In the genomic region with DNA sequence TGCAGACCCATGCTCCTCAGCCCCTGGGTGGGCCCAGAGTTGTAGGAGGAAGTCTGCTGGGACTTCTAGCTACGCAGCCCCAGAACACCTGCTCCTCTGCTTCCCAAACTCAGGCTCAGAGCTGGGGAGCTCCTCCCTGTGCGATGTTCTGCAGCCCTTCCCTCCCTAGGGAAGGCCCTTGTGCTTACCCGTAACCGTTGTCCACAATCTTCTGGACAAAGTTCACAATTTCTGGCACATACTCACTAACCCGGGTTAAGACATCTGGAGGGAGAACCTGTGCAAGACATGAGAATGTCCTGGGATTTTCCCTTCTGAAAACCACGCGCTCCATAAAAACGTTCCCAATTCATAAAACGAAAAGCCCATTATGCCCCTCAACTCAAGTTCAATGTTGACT, we compare ENCODE assay signal across 14 cellular contexts. TPM values are rescaled to one million over a fixed set of nuclear protein-coding genes. Genes with fewer than 3 reads are reported as not detected.
DNase-seq lines count a peak whose midpoint lies in the region; ATAC-seq and TF ChIP-seq lines count a peak whose summit lies in the region.
"Had no signal": no experiment of that assay in that cellular context is flagged by ENCODE, and none has a peak within 500 bp of the region (broad histone marks: within the 10 kb centered on the region; RNA-seq: fewer than 3 reads in every experiment).

No MANE protein-coding gene starts in this region.

- TF ChIP-seq CTCF in MCF 10A (IDR thresholded peaks at IDR 0.05; ENCODE audit: unreplicated experiment) = no peak
- no peak for TF ChIP-seq CTCF in mammary epithelial cell (conservative IDR thresholded peaks at IDR 0.05 in 1 of 2, IDR thresholded peaks at IDR 0.05 in 1 of 2; ENCODE audit: extremely low read depth in 1 of 2, insufficient read depth in 1 of 2, low read depth in 1 of 2, low read length in 2 of 2)
- TF ChIP-seq CTCF in mucosa of descending colon (IDR thresholded peaks at IDR 0.05) = no peak
- TF ChIP-seq CTCF in transverse colon (IDR thresholded peaks at IDR 0.05) = no peak
- no peak for TF ChIP-seq CTCF in A673 (conservative IDR thresholded peaks at IDR 0.05; ENCODE audit: low read depth, low read length)

- no peak for TF ChIP-seq POLR2A in transverse colon (IDR thresholded peaks at IDR 0.05)

- H3K9ac ChIP-seq in mammary epithelial cell (ENCODE audit: insufficient read depth, low read length) = no peak overlapping the region
- H3K9ac ChIP-seq: BLaER1 had no signal

- POLR2A ChIA-PET in MCF 10A (lab: Yijun Ruan, JAX) (no interaction called here), A673 (lab: Charles Lee; ENCODE audit: low non-redundant PET) (no interaction called here)

- H3K27ac ChIP-seq in mammary epithelial cell (ENCODE audit: insufficient read depth, low read depth, low read length) (no peak overlapping the region), transverse colon (peak overlapping the region in 2 of 4 donors; percentile 4 to 24), A673 (ENCODE audit: low read depth, low read length, poor library complexity, severe bottlenecking) (no peak overlapping the region)
- H3K27ac ChIP-seq: 22Rv1 had no signal

- H3K4me2 ChIP-seq in mammary epithelial cell (ENCODE audit: insufficient read depth, low read depth, low read length) = no peak overlapping the region
- H3K4me2 ChIP-seq: BLaER1 had no signal

- H3K4me1 ChIP-seq in mammary epithelial cell (ENCODE audit: insufficient read depth, low read length) = no peaks in the 10 kb centered on the region
- H3K4me1 ChIP-seq in mucosa of descending colon (ENCODE audit: low read depth) = peaks cover 8% of the 10 kb centered on the region
- peaks cover 0 to 21% (median 0%) of the 10 kb centered on the region in 4 donors for H3K4me1 ChIP-seq in transverse colon
- no peaks in the 10 kb centered on the region for H3K4me1 ChIP-seq in A673 (ENCODE audit: insufficient read depth, low read length, poor library complexity, severe bottlenecking)
- H3K4me1 ChIP-seq: Caco-2, HAP-1 had no signal

- dilution Hi-C loops in mammary epithelial cell (cut with HindIII; ENCODE audit: low sequenced_read_pairs) = no loop called here

- peak overlapping the region; percentile 26 for H3K27ac Mint-ChIP-seq in T-helper 1 cell treated with Interleukin-12 subunit alpha and Interleukin-12 subunit beta and Interleukin-4 antibody, amounts not matched to agents 30 μg/mL and 1 μg/mL, for 36 hours
- peak overlapping the region; percentile 16 for H3K27ac Mint-ChIP-seq in MCF 10A (ENCODE audit: low read depth, unreplicated experiment)

- H3K4me3 Mint-ChIP-seq in T-helper 1 cell treated with Interleukin-12 subunit alpha and Interleukin-12 subunit beta and Interleukin-4 antibody, amounts not matched to agents 30 μg/mL and 1 μg/mL, for 36 hours = no peak overlapping the region
- no peak overlapping the region for H3K4me3 Mint-ChIP-seq in MCF 10A (ENCODE audit: unreplicated experiment)
- H3K4me3 Mint-ChIP-seq: CD8-positive, alpha-beta memory T cell had no signal

- no peak overlapping the region for H2AFZ ChIP-seq in mammary epithelial cell (ENCODE audit: low read depth, low read length)

- TF ChIP-seq EP300 in transverse colon (IDR thresholded peaks at IDR 0.05; ENCODE audit: low read depth) = no peak

- peak; percentile 95 for ATAC-seq in mucosa of descending colon

- peaks cover 54% of the 10 kb centered on the region for H3K36me3 Mint-ChIP-seq in T-helper 1 cell treated with Interleukin-12 subunit alpha and Interleukin-12 subunit beta and Interleukin-4 antibody, amounts not matched to agents 30 μg/mL and 1 μg/mL, for 36 hours (ENCODE audit: low read depth)
- H3K36me3 Mint-ChIP-seq in MCF 10A (ENCODE audit: insufficient read depth, unreplicated experiment) = peaks cover 84% of the 10 kb centered on the region

- H3K9me3 ChIP-seq in mammary epithelial cell (replicated peaks; ENCODE audit: insufficient read depth, low read length) (no peaks in the 10 kb centered on the region), mucosa of descending colon (no peaks in the 10 kb centered on the region), transverse colon (no peaks in the 10 kb centered on the region), A673 (ENCODE audit: low read depth, low read length, poor library complexity, severe bottlenecking) (no peaks in the 10 kb centered on the region)
- H3K9me3 ChIP-seq: BLaER1, Caco-2, HAP-1 had no signal

- in situ Hi-C loops in mammary epithelial cell (cut with MboI; ENCODE audit: low sequenced_read_pairs in 2 of 2) = no loop called here
- in situ Hi-C loops in transverse colon (cut with MboI; ENCODE audit: low pct_ligation_motif_present in 1 of 4, low pct_unique_long_range_greater_than_20kb in 1 of 4, low sequenced_read_pairs in 3 of 4) = loop anchor here in 2 of 4 donors (10.0 to 25.0 kb wide), 2 partner anchors 54 to 183 kb away; partner anchors contain the start of gene MRGPRG (in 1 of the 2)

- H3K27me3 Mint-ChIP-seq in T-helper 1 cell treated with Interleukin-12 subunit alpha and Interleukin-12 subunit beta and Interleukin-4 antibody, amounts not matched to agents 30 μg/mL and 1 μg/mL, for 36 hours (ENCODE audit: low read depth) = no peaks in the 10 kb centered on the region
- H3K27me3 Mint-ChIP-seq in MCF 10A (ENCODE audit: insufficient read depth, unreplicated experiment) = no peaks in the 10 kb centered on the region
- H3K27me3 Mint-ChIP-seq: CD8-positive, alpha-beta memory T cell had no signal

- no peak for DNase-seq in T-helper 1 cell
- no peak for DNase-seq in MCF 10A (ENCODE audit: unreplicated experiment)
- DNase-seq in mammary epithelial cell = no peak
- DNase-seq in mucosa of descending colon = peak in 1 of 3 donors; percentile 42
- DNase-seq in transverse colon = peak; percentile 39
- no peak for DNase-seq in DMS153 (lab: John Stamatoyannopoulos, UW)
- DNase-seq in A673 (ENCODE audit: low spot score) = no peak
- DNase-seq: AML-193; Caco-2; CD8-positive, alpha-beta memory T cell had no signal

- H3K4me3 ChIP-seq in mammary epithelial cell (replicated peaks in 1 of 3; ENCODE audit: insufficient read depth in 1 of 3, low read depth in 2 of 3, low read length in 3 of 3) (no peak overlapping the region), mucosa of descending colon (no peak overlapping the region), transverse colon (no peak overlapping the region), A673 (ENCODE audit: low read depth, low read length, poor library complexity, severe bottlenecking) (no peak overlapping the region)
- H3K4me3 ChIP-seq: BLaER1, HAP-1 had no signal

- no TSS peak for BruUV-seq in MCF 10A (replicated peaks; lab: Mats Ljungman, UMichigan)
- BruUV-seq in mammary epithelial cell (replicated peaks; lab: Mats Ljungman, UMichigan) = no TSS peak
- no TSS peak for BruUV-seq in A673 (replicated peaks; lab: Mats Ljungman, UMichigan)

- H4K20me1 ChIP-seq in mammary epithelial cell (ENCODE audit: insufficient read depth, low read length) = no peaks in the 10 kb centered on the region

- no peaks in the 10 kb centered on the region for H3K9me3 Mint-ChIP-seq in T-helper 1 cell treated with Interleukin-12 subunit alpha and Interleukin-12 subunit beta and Interleukin-4 antibody, amounts not matched to agents 30 μg/mL and 1 μg/mL, for 36 hours
- no peaks in the 10 kb centered on the region for H3K9me3 Mint-ChIP-seq in MCF 10A (ENCODE audit: unreplicated experiment)
- H3K9me3 Mint-ChIP-seq: CD8-positive, alpha-beta memory T cell had no signal

- H3K27me3 ChIP-seq in mammary epithelial cell (ENCODE audit: insufficient read depth, low read length) (no peaks in the 10 kb centered on the region), transverse colon (no peaks in the 10 kb centered on the region), A673 (replicated peaks; ENCODE audit: insufficient read depth, low read depth, low read length, poor library complexity) (no peaks in the 10 kb centered on the region)
- H3K27me3 ChIP-seq: BLaER1 had no signal

- WGBS in mammary epithelial cell (ENCODE audit: low coverage, missing lambda C conversion rate) = 83% methylated on average over 9 of the region's 9 CpGs
- 61 to 66% methylated on average over 5 to 9 of the region's 9 CpGs for WGBS in transverse colon (ENCODE audit: low coverage in 1 of 2), 2 donors

- CTCF ChIA-PET in MCF 10A (lab: Yijun Ruan, JAX) (interaction anchor here (0.6 to 1.2 kb wide), 3 partner anchors 8 to 63 kb away, joined by 3 to 5 read pairs (median 3); no protein-coding TSS in a partner anchor), mammary epithelial cell (lab: Charles Lee; ENCODE audit: low non-redundant PET) (no interaction called here), A673 (lab: Charles Lee) (no interaction called here)

- peaks cover 28% of the 10 kb centered on the region for H3K36me3 ChIP-seq in mammary epithelial cell (ENCODE audit: insufficient read depth, low read length)
- H3K36me3 ChIP-seq in mucosa of descending colon (ENCODE audit: low read depth) = no peaks in the 10 kb centered on the region
- peaks cover 0 to 42% (median 12%) of the 10 kb centered on the region in 4 donors for H3K36me3 ChIP-seq in transverse colon
- H3K36me3 ChIP-seq in A673 (ENCODE audit: insufficient read depth, low read length, poor library complexity, severe bottlenecking) = peaks cover 58% of the 10 kb centered on the region

- H3K79me2 ChIP-seq in mammary epithelial cell (ENCODE audit: insufficient read depth, low read length) = peaks cover 13% of the 10 kb centered on the region

- intact Hi-C loops in MCF 10A (cut with micrococcal nuclease) (no loop called here), mammary epithelial cell (cut with micrococcal nuclease) (no loop called here), mucosa of descending colon (cut with DNase I, micrococcal nuclease) (no loop called here), transverse colon (cut with DNase I; ENCODE audit: low total_unique reads) (no loop called here), A673 (cut with micrococcal nuclease; ENCODE audit: unreplicated experiment) (no loop called here)

- peaks cover 15% of the 10 kb centered on the region for H3K4me1 Mint-ChIP-seq in T-helper 1 cell treated with Interleukin-12 subunit alpha and Interleukin-12 subunit beta and Interleukin-4 antibody, amounts not matched to agents 30 μg/mL and 1 μg/mL, for 36 hours (ENCODE audit: low read depth)
- H3K4me1 Mint-ChIP-seq in MCF 10A (ENCODE audit: insufficient read depth, unreplicated experiment) = peaks cover 2% of the 10 kb centered on the region

RNA-seq across cellular contexts. Expression of gene CARS1, which starts 28.4 kb away (rescaled TPM):
- total RNA-seq in MCF 10A (2022) (144 and 150 TPM in 2 replicates), mammary epithelial cell (100 to 1,000 TPM; 112 to 125 TPM), mucosa of descending colon (10 to 100 TPM; 40.9 to 61.0 (median 43.3) TPM), transverse colon (10 to 100 TPM; 37.0 to 61.3 (median 52.3) TPM), A673 (2021) (76.4 and 106 TPM in 2 replicates)
- 66.3 TPM for polyA plus RNA-seq in mammary epithelial cell
- polyA minus RNA-seq in mammary epithelial cell = 32.1 TPM

RNA-seq across cellular contexts. Expression of gene NAP1L4, which starts 36.7 kb away (rescaled TPM):
- total RNA-seq in MCF 10A (2022) (103 TPM in 2 replicates), mammary epithelial cell (100 to 1,000 TPM in 1 of 2 donors, 10 to 100 TPM in 1; 89.2 to 153 TPM), mucosa of descending colon (100 to 1,000 TPM in 1 of 3 donors, 10 to 100 TPM in 2; 94.0 to 116 (median 99.8) TPM), transverse colon (100 to 1,000 TPM in 3 of 4 donors, 10 to 100 TPM in 1; 63.6 to 140 (median 111) TPM), A673 (2021) (169 and 184 TPM in 2 replicates)
- 106 TPM for polyA plus RNA-seq in mammary epithelial cell
- 90.9 TPM for polyA minus RNA-seq in mammary epithelial cell
